In the genomic region with DNA sequence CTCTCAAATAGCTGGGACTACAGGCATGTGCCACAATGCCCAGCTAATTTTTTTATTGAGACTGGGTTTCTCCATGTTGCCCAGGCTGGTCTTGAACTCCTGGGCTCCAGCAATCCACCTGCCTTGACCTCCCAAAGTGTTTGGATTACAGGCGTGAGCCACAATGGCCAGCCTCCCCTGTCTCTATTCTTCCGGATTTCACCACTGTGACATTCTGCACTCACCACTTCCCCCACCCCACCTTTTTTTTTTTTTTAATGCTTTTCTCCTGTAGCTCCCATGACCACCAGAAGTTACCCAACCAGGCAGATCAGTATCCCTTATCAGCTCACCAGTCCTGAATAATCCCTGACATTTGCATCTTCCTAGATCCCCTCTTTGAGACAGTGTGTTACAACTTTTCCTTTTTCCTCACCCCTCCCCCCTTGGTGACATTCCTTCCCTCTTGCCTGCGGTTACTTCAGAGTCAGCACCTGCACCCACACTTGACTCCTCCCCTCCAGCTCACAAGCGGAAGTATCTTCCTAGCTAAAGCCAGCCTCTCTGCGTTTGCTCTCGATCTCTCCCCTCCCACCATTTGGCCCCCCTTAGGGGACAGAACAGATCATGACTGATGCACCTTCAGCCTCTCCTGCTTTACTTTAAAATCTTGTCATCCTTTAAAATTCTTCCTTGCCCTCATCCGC, we compare ENCODE assay signal across 8 cellular contexts.
DNase-seq lines count a peak whose midpoint lies in the region; ATAC-seq lines count a peak whose summit lies in the region.

No MANE protein-coding gene starts in this region.

- DNase-seq in DMS53 (lab: John Stamatoyannopoulos, UW) (peak; percentile 87), SIG-M5 (lab: John Stamatoyannopoulos, UW) (peak; percentile 28), HuH-7 (ENCODE audit: low spot score) (no peak)
- DNase-seq in activated naive CD4-positive, alpha-beta T cell treated with Interleukin-2 at 50 U/mL for 16 hours = peak; percentile 66
- DNase-seq in stimulated activated CD4-positive, alpha-beta T cell treated with anti-CD3 and anti-CD28 coated beads, Interleukin-2, amount 100 ng/mL, for 4 hours (ENCODE audit: low read depth) = peak; percentile 67

- no peaks in the 10 kb centered on the region for H3K9me3 ChIP-seq in iPS-15b (ENCODE audit: control insufficient read depth, insufficient read depth, low read length)

- ATAC-seq in GM19468 (IDR thresholded peaks at IDR 0.05; ENCODE audit: extremely low read depth, unreplicated experiment) = peak; percentile 64
- ATAC-seq in HG03521 (IDR thresholded peaks at IDR 0.05; ENCODE audit: unreplicated experiment) = peak; percentile 64

- H3K4me1 ChIP-seq in iPS-15b (ENCODE audit: control insufficient read depth, insufficient read depth, low read length) = peaks cover 5% of the 10 kb centered on the region

- no peak overlapping the region for H3K9ac ChIP-seq in iPS-15b (ENCODE audit: low read depth, low read length)

- no peaks in the 10 kb centered on the region for H3K27me3 ChIP-seq in iPS-15b (ENCODE audit: control insufficient read depth, insufficient read depth, low read length)

- H3K4me3 ChIP-seq in iPS-15b (ENCODE audit: low read depth, low read length) = peak overlapping the region; percentile 42

- H3K36me3 ChIP-seq in iPS-15b (ENCODE audit: control insufficient read depth, insufficient read depth, low read length) = no peaks in the 10 kb centered on the region
